ENCODE assay signal across 8 cellular contexts in genomic region chr7:128408709-128409434, GRCh38. TPM values are rescaled to one million over a fixed set of nuclear protein-coding genes. Genes with fewer than 3 reads are reported as not detected.
DNase-seq lines count a peak whose midpoint lies in the region; ATAC-seq and TF ChIP-seq lines count a peak whose summit lies in the region.

No MANE protein-coding gene starts in this region.

- H3K27ac ChIP-seq in neural progenitor cell = no peak overlapping the region

- H3K4me2 ChIP-seq in neural progenitor cell = peak overlapping the region; percentile 85

- peak overlapping the region; percentile 53 for H3K27ac Mint-ChIP-seq in neural progenitor cell

- H3K4me3 ChIP-seq in neural progenitor cell = peak overlapping the region; percentile 65

- no peak overlapping the region for H3K9ac ChIP-seq in neural progenitor cell

- peaks cover 30% of the 10 kb centered on the region for H4K20me1 ChIP-seq in neural progenitor cell (ENCODE audit: low read depth)

- H2AFZ ChIP-seq in neural progenitor cell (replicated peaks) = no peak overlapping the region

- no peaks in the 10 kb centered on the region for H3K79me2 ChIP-seq in neural progenitor cell (ENCODE audit: low read depth)

- TF ChIP-seq CTCF in neural progenitor cell (IDR thresholded peaks at IDR 0.05) = no peak

- no peaks in the 10 kb centered on the region for H3K36me3 ChIP-seq in neural progenitor cell

- peaks cover 39% of the 10 kb centered on the region for H3K4me1 ChIP-seq in neural progenitor cell

- peaks cover 35% of the 10 kb centered on the region for H3K27me3 Mint-ChIP-seq in neural progenitor cell (ENCODE audit: insufficient read depth, low read depth)

- H3K36me3 Mint-ChIP-seq in neural progenitor cell = peaks cover 3% of the 10 kb centered on the region

- peaks cover 44% of the 10 kb centered on the region for H3K4me1 Mint-ChIP-seq in neural progenitor cell

- no peaks in the 10 kb centered on the region for H3K9me3 Mint-ChIP-seq in neural progenitor cell

- no peaks in the 10 kb centered on the region for H3K9me3 ChIP-seq in neural progenitor cell (ENCODE audit: low read depth)

- H3F3A ChIP-seq in neural progenitor cell (ENCODE audit: low read depth) = peaks cover 51% of the 10 kb centered on the region

- ATAC-seq in GM21528 (IDR thresholded peaks at IDR 0.05; ENCODE audit: low FRiP score, unreplicated experiment) (no peak), HG02571 (IDR thresholded peaks at IDR 0.05; ENCODE audit: unreplicated experiment) (no peak)

- H3K4me3 Mint-ChIP-seq in neural progenitor cell = peak overlapping the region; percentile 90

- peak; percentile 43 for DNase-seq in GF-D8 (lab: John Stamatoyannopoulos, UW)
- DNase-seq in NCI-H82 treated with DMSO at 0.1 percent for 48 hours (lab: John Stamatoyannopoulos, UW; ENCODE audit: unreplicated experiment) = peak; percentile 98
- DNase-seq in ecto neural progenitor cell (ENCODE audit: low spot score) = peak; percentile 70
- DNase-seq in neural progenitor cell (ENCODE audit: low spot score) = peak; percentile 76
- no peak for DNase-seq in NCI-H345 (lab: John Stamatoyannopoulos, UW)
- no peak for DNase-seq in HuH-7.5 (ENCODE audit: low spot score)

- H3K27me3 ChIP-seq in neural progenitor cell = peaks cover 96% of the 10 kb centered on the region

RNA-seq across cellular contexts. Expression of gene IMPDH1, which starts 0.9 kb away (rescaled TPM):
- 17.0 and 30.8 TPM in 2 replicates for total RNA-seq in neural progenitor cell (ENCODE audit: low replicate concordance)

RNA-seq across cellular contexts. Expression of gene HILPDA, which starts 46.8 kb away (rescaled TPM):
- 53.9 and 70.1 TPM in 2 replicates for total RNA-seq in neural progenitor cell (ENCODE audit: low replicate concordance)

RNA-seq across cellular contexts. Expression of gene PRRT4, which starts 47.4 kb away (rescaled TPM):
- total RNA-seq in neural progenitor cell (ENCODE audit: low replicate concordance) = 0.68 TPM in 1 of 2 replicates, not detected in the other

Comparison
In these comparisons a context has a peak if more than half of its experiments do, and no peak if none do; other contexts are left out.
1. DNase-seq: peak in GF-D8 (single experiment), NCI-H82 treated with DMSO at 0.1 percent for 48 hours (single experiment), ecto neural progenitor cell (single experiment) and neural progenitor cell (single experiment); none in NCI-H345 (single experiment) and HuH-7.5 (single experiment).